In the genomic region with DNA sequence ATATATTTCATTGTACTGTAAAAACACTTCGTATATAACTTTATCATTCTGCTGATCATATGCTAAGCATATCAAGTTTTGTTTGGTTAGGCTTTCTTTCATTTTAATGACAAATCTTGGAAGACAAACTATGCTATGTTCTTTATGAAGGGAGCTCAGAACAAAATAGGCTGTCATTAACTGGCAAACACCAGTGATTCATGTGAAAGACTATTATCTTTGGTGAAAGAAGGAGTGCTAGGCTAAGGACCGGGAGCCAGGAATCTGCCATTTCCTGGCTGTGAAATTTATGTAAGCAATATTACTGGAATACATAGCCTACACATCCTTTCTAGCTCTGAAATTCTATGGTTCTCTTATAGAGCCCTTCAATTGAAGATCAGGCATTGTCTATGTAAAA, we compare ENCODE assay signal across 17 cellular contexts.
A peak's percentile ranks its signal among the peaks of the same experiment; 100 is the strongest.
DNase-seq lines count a peak whose midpoint lies in the region; ATAC-seq and TF ChIP-seq lines count a peak whose summit lies in the region.
"Had no signal": no experiment of that assay in that cellular context is flagged by ENCODE, and none has a peak within 500 bp of the region (broad histone marks: within the 10 kb centered on the region; RNA-seq: fewer than 3 reads in every experiment).

No MANE protein-coding gene starts in this region.

- H3K4me1 Mint-ChIP-seq in chondrocyte (ENCODE audit: low read depth): peaks cover 72% of the 10 kb centered on the region
- peaks cover 49% of the 10 kb centered on the region for H3K4me1 Mint-ChIP-seq in mesothelial cell of epicardium
- H3K4me1 Mint-ChIP-seq: activated naive CD8-positive, alpha-beta T cell treated with anti-CD3 and anti-CD28 coated beads, Interleukin-2, amount 50 U/mL, for 24 hours; natural killer cell had no signal

- H3K27me3 Mint-ChIP-seq in chondrocyte (ENCODE audit: low read depth) (no peaks in the 10 kb centered on the region), mesothelial cell of epicardium (ENCODE audit: low read depth) (no peaks in the 10 kb centered on the region)
- H3K27me3 Mint-ChIP-seq: activated naive CD8-positive, alpha-beta T cell treated with anti-CD3 and anti-CD28 coated beads, Interleukin-2, amount 50 U/mL, for 24 hours had no signal

- TF ChIP-seq CTCF in chondrocyte (IDR thresholded peaks at IDR 0.05) (no peak), mesothelial cell of epicardium (IDR thresholded peaks at IDR 0.05; ENCODE audit: unreplicated experiment) (no peak)

- ATAC-seq in GM21786 (IDR thresholded peaks at IDR 0.05; ENCODE audit: unreplicated experiment) (no peak), left lobe of liver (no peak)
- ATAC-seq: activated CD8-positive, alpha-beta T cell treated with anti-CD3 and anti-CD28 coated beads, Interleukin-2, amount 10 ng/mL, durations not matched to agents 7 days and 5 days; activated naive CD8-positive, alpha-beta T cell treated with anti-CD3 and anti-CD28 coated beads, Interleukin-2, amount 50 U/mL, for 24 hours; activated T-cell treated with anti-CD3 and anti-CD28 coated beads, Interleukin-2, amount 50 U/mL, for 72 hours; natural killer cell had no signal

- DNase-seq in DMS153 (lab: John Stamatoyannopoulos, UW) (peak; percentile 60), NCI-H146 (lab: John Stamatoyannopoulos, UW) (peak; percentile 23), chondrocyte (ENCODE audit: low spot score) (no peak), mesothelial cell of epicardium (ENCODE audit: low spot score in 2 of 2, unreplicated experiment in 2 of 2) (no peak), left lobe of liver (ENCODE audit: low spot score) (no peak), DMS114 treated with DMSO at 0.1 percent for 48 hours (lab: John Stamatoyannopoulos, UW; ENCODE audit: unreplicated experiment) (no peak), MV-4-11 (lab: John Stamatoyannopoulos, UW) (no peak)
- DNase-seq: activated CD8-positive, alpha-beta T cell treated with anti-CD3 and anti-CD28 coated beads, Interleukin-2, amount 10 ng/mL, durations not matched to agents 7 days and 5 days; activated naive CD8-positive, alpha-beta T cell treated with anti-CD3 and anti-CD28 coated beads, Interleukin-2, amount 50 U/mL, for 24 hours; activated T-cell treated with anti-CD3 and anti-CD28 coated beads, Interleukin-2, amount 50 U/mL, for 72 hours; Caco-2; H7; natural killer cell; NCI-H1930; T-helper 1 cell; WERI-Rb-1 had no signal

- H3K4me3 Mint-ChIP-seq in chondrocyte (ENCODE audit: unreplicated experiment) (no peak overlapping the region), mesothelial cell of epicardium (no peak overlapping the region)
- H3K4me3 Mint-ChIP-seq: activated CD8-positive, alpha-beta T cell treated with anti-CD3 and anti-CD28 coated beads, Interleukin-2, amount 10 ng/mL, durations not matched to agents 7 days and 5 days; activated naive CD8-positive, alpha-beta T cell treated with anti-CD3 and anti-CD28 coated beads, Interleukin-2, amount 50 U/mL, for 24 hours; activated T-cell treated with anti-CD3 and anti-CD28 coated beads, Interleukin-2, amount 50 U/mL, for 72 hours; natural killer cell had no signal

- H3K27ac Mint-ChIP-seq in chondrocyte (ENCODE audit: unreplicated experiment) (peak overlapping the region; percentile 95), mesothelial cell of epicardium (peak overlapping the region; percentile 59)
- H3K27ac Mint-ChIP-seq: activated CD8-positive, alpha-beta T cell treated with anti-CD3 and anti-CD28 coated beads, Interleukin-2, amount 10 ng/mL, durations not matched to agents 7 days and 5 days; activated naive CD8-positive, alpha-beta T cell treated with anti-CD3 and anti-CD28 coated beads, Interleukin-2, amount 50 U/mL, for 24 hours; activated T-cell treated with anti-CD3 and anti-CD28 coated beads, Interleukin-2, amount 50 U/mL, for 72 hours; natural killer cell had no signal

- H3K9me3 Mint-ChIP-seq in chondrocyte (ENCODE audit: low read depth) (peaks cover 23% of the 10 kb centered on the region), mesothelial cell of epicardium (peaks cover 17% of the 10 kb centered on the region)
- H3K9me3 Mint-ChIP-seq: activated T-cell treated with anti-CD3 and anti-CD28 coated beads, Interleukin-2, amount 50 U/mL, for 72 hours had no signal

- H3K36me3 Mint-ChIP-seq in chondrocyte (ENCODE audit: low read depth): peaks cover 10% of the 10 kb centered on the region
- peaks cover 2% of the 10 kb centered on the region for H3K36me3 Mint-ChIP-seq in mesothelial cell of epicardium
- H3K36me3 Mint-ChIP-seq: natural killer cell had no signal

Comparison
In these comparisons a context has a peak if more than half of its experiments do, and no peak if none do; other contexts are left out.
1. DNase-seq: peak in DMS153 (single experiment) and NCI-H146 (single experiment); none in chondrocyte (single experiment), mesothelial cell of epicardium (0 of 2), left lobe of liver (single experiment), DMS114 treated with DMSO at 0.1 percent for 48 hours (single experiment) and MV-4-11 (single experiment).